20 cellular contexts compared by ENCODE assay signal in genomic region chr11:68448604-68449011, GRCh38. TPM values are rescaled to one million over a fixed set of nuclear protein-coding genes. Genes with fewer than 3 reads are reported as not detected.
DNase-seq lines count a peak whose midpoint lies in the region; ATAC-seq and TF ChIP-seq lines count a peak whose summit lies in the region.
"Had no signal": no experiment of that assay in that cellular context is flagged by ENCODE, and none has a peak within 500 bp of the region (broad histone marks: within the 10 kb centered on the region; RNA-seq: fewer than 3 reads in every experiment).

No MANE protein-coding gene starts in this region.

- no peaks in the 10 kb centered on the region for H3K27me3 ChIP-seq in lower lobe of right lung (ENCODE audit: low read depth)
- H3K27me3 ChIP-seq: BLaER1 had no signal

- ATAC-seq in Right ventricle myocardium superior (ENCODE audit: poor library complexity) (no peak), left cardiac atrium (no peak), lower lobe of right lung (peak in 1 of 2 donors; percentile 4)
- ATAC-seq: A549, GM23338, HCT116 had no signal

- H3K4me1 Mint-ChIP-seq in progenitor cell of endocrine pancreas (ENCODE audit: low read depth) = no peaks in the 10 kb centered on the region
- H3K4me1 Mint-ChIP-seq: GM23338 had no signal

- no peaks in the 10 kb centered on the region for H3K27me3 Mint-ChIP-seq in progenitor cell of endocrine pancreas
- H3K27me3 Mint-ChIP-seq: CD4-positive, alpha-beta memory T cell had no signal

- H3K27ac Mint-ChIP-seq in progenitor cell of endocrine pancreas = peak overlapping the region; percentile 49
- H3K27ac Mint-ChIP-seq: CD4-positive, alpha-beta memory T cell; GM23338; HFFc6 had no signal

- H3K4me3 ChIP-seq in lower lobe of right lung = no peak overlapping the region
- H3K4me3 ChIP-seq: A549, BLaER1, GM23338 had no signal

- H3K4me3 Mint-ChIP-seq in progenitor cell of endocrine pancreas (ENCODE audit: low read depth) = no peak overlapping the region
- H3K4me3 Mint-ChIP-seq: CD14-positive monocyte; CD4-positive, alpha-beta memory T cell; GM23338; HFFc6 had no signal

- DNase-seq in Right ventricle myocardium superior = peak; percentile 39
- DNase-seq in left cardiac atrium = no peak
- DNase-seq in lower lobe of right lung = peak; percentile 46
- DNase-seq in progenitor cell of endocrine pancreas (ENCODE audit: low spot score, unreplicated experiment) = no peak
- DNase-seq in cerebellar cortex (ENCODE audit: low spot score) = no peak
- DNase-seq in activated naive CD4-positive, alpha-beta T cell treated with anti-CD3 and anti-CD28 coated beads, Interleukin-2, amount 50 U/mL, for 16 hours = no peak
- DNase-seq in retina = no peak
- DNase-seq: CD4-positive, alpha-beta memory T cell; DMS153; DMS79; GDM1; H7; HFFc6 had no signal

- no peaks in the 10 kb centered on the region for H3K9me3 ChIP-seq in lower lobe of right lung
- H3K9me3 ChIP-seq: A549, BLaER1 had no signal

- peaks cover 12% of the 10 kb centered on the region for H3K36me3 Mint-ChIP-seq in progenitor cell of endocrine pancreas (ENCODE audit: insufficient read depth)
- H3K36me3 Mint-ChIP-seq: CD14-positive monocyte; CD4-positive, alpha-beta memory T cell had no signal

- H3K27ac ChIP-seq in lower lobe of right lung = no peak overlapping the region
- H3K27ac ChIP-seq: 22Rv1, A549, BLaER1, HL-60 had no signal

- intact Hi-C loops in Right ventricle myocardium superior (cut with DNase I) (loop anchor here (5.0 kb wide), 1 partner anchor 191 kb away; no protein-coding TSS in a partner anchor), left cardiac atrium (cut with DNase I) (loop anchor here (10.0 kb wide), 2 partner anchors 64 to 194 kb away; no protein-coding TSS in a partner anchor), lower lobe of right lung (cut with DNase I) (no loop called here)

- TF ChIP-seq CTCF in lower lobe of right lung (IDR thresholded peaks at IDR 0.05) (no peak), progenitor cell of endocrine pancreas (IDR thresholded peaks at IDR 0.05; ENCODE audit: unreplicated experiment) (no peak)

- no peaks in the 10 kb centered on the region for H3K9me3 Mint-ChIP-seq in progenitor cell of endocrine pancreas (ENCODE audit: low read depth)
- H3K9me3 Mint-ChIP-seq: GM23338, HFFc6 had no signal

- peaks cover 21% of the 10 kb centered on the region for H3K36me3 ChIP-seq in lower lobe of right lung

- H3K4me1 ChIP-seq in lower lobe of right lung = peaks cover 6% of the 10 kb centered on the region
- H3K4me1 ChIP-seq: A549 had no signal

RNA-seq across cellular contexts. Expression of gene PPP6R3, which starts 11.9 kb away (rescaled TPM):
- total RNA-seq in Right ventricle myocardium superior (73.9 TPM), left cardiac atrium (10 to 100 TPM; 69.8 to 86.0 TPM), lower lobe of right lung (98.0 TPM), progenitor cell of endocrine pancreas (123 and 124 TPM in 2 replicates)

Comparison
In these comparisons a context has a peak if more than half of its experiments do, and no peak if none do; other contexts are left out.
1. DNase-seq: peak in Right ventricle myocardium superior (single experiment) and lower lobe of right lung (single experiment); none in left cardiac atrium (single experiment), progenitor cell of endocrine pancreas (single experiment), cerebellar cortex (single experiment), activated naive CD4-positive, alpha-beta T cell treated with anti-CD3 and anti-CD28 coated beads, Interleukin-2, amount 50 U/mL, for 16 hours (single experiment) and retina (single experiment).